8 cellular contexts compared by ENCODE assay signal in genomic region chr1:156368889-156369684, GRCh38. TPM values are rescaled to one million over a fixed set of nuclear protein-coding genes. Genes with fewer than 3 reads are reported as not detected.
A peak's percentile ranks its signal among the peaks of the same experiment; 100 is the strongest.
DNase-seq lines count a peak whose midpoint lies in the region; ATAC-seq and TF ChIP-seq lines count a peak whose summit lies in the region.

Gene RHBG, plus strand, starts transcription at chr1:156369211. Its CDS starts 39 bp downstream, at chr1:156369250.

- H3K36me3 ChIP-seq in BE2C = no peaks in the 10 kb centered on the region
- no peaks in the 10 kb centered on the region for H3K36me3 ChIP-seq in HUES6 (ENCODE audit: control insufficient read depth, insufficient read depth, low read length)

- H3K9me3 ChIP-seq in BE2C (no peaks in the 10 kb centered on the region), HUES6 (ENCODE audit: control insufficient read depth, insufficient read depth, low read depth, low read length) (no peaks in the 10 kb centered on the region)

- H3K27me3 Mint-ChIP-seq in activated T-cell treated with anti-CD3 and anti-CD28 coated beads, Interleukin-2, amount 50 U/mL, for 72 hours (ENCODE audit: low read depth) = peaks cover 52% of the 10 kb centered on the region
- H3K27me3 Mint-ChIP-seq in progenitor cell of endocrine pancreas = peaks cover 43% of the 10 kb centered on the region

- no peaks in the 10 kb centered on the region for H3K9me3 Mint-ChIP-seq in activated T-cell treated with anti-CD3 and anti-CD28 coated beads, Interleukin-2, amount 50 U/mL, for 72 hours
- H3K9me3 Mint-ChIP-seq in progenitor cell of endocrine pancreas (ENCODE audit: low read depth) = no peaks in the 10 kb centered on the region

- H3K27ac ChIP-seq in HUES6 (ENCODE audit: low read depth, low read length) = no peak within 1 kb of the TSS

- H3K4me1 ChIP-seq in BE2C (peaks cover 21% of the 10 kb centered on the region), HUES6 (ENCODE audit: control insufficient read depth, insufficient read depth, low read length) (peaks cover 23% of the 10 kb centered on the region)

- H3K27ac Mint-ChIP-seq in activated T-cell treated with anti-CD3 and anti-CD28 coated beads, Interleukin-2, amount 50 U/mL, for 72 hours = no peak within 1 kb of the TSS
- no peak within 1 kb of the TSS for H3K27ac Mint-ChIP-seq in progenitor cell of endocrine pancreas

- DNase-seq in BE2C (no peak), Right ventricle myocardium superior (peak; percentile 67), progenitor cell of endocrine pancreas (ENCODE audit: low spot score, unreplicated experiment) (peak; percentile 45)
- DNase-seq in activated T-cell treated with anti-CD3 and anti-CD28 coated beads, Interleukin-2, amount 50 U/mL, for 72 hours = peak in 1 of 2 donors; percentile 11

- H3K4me3 ChIP-seq in BE2C (ENCODE audit: low read depth, low read length) (peak within 1 kb of the TSS; percentile 11; the same call in 1 of the 2 replicates), HUES6 (ENCODE audit: low read depth, low read length) (peak within 1 kb of the TSS; percentile 71)

- ATAC-seq in activated T-cell treated with anti-CD3 and anti-CD28 coated beads, Interleukin-2, amount 50 U/mL, for 72 hours (replicated peaks in 1 of 2) = peak; percentile 13 to 25
- peak; percentile 81 for ATAC-seq in Right ventricle myocardium superior (ENCODE audit: poor library complexity)
- ATAC-seq in HG03521 (IDR thresholded peaks at IDR 0.05; ENCODE audit: unreplicated experiment) = no peak
- ATAC-seq in HG03571 (IDR thresholded peaks at IDR 0.05; ENCODE audit: unreplicated experiment) = no peak
- no peak for ATAC-seq in GM18868 (IDR thresholded peaks at IDR 0.05; ENCODE audit: unreplicated experiment)

- H3K27me3 ChIP-seq in BE2C (no peaks in the 10 kb centered on the region), HUES6 (ENCODE audit: control insufficient read depth, insufficient read depth, low read length) (peaks cover 15% of the 10 kb centered on the region)

- no peaks in the 10 kb centered on the region for H3K4me1 Mint-ChIP-seq in activated T-cell treated with anti-CD3 and anti-CD28 coated beads, Interleukin-2, amount 50 U/mL, for 72 hours (ENCODE audit: low read depth)
- peaks cover 4% of the 10 kb centered on the region for H3K4me1 Mint-ChIP-seq in progenitor cell of endocrine pancreas (ENCODE audit: low read depth)

- no peaks in the 10 kb centered on the region for H3K36me3 Mint-ChIP-seq in activated T-cell treated with anti-CD3 and anti-CD28 coated beads, Interleukin-2, amount 50 U/mL, for 72 hours (ENCODE audit: insufficient read depth in 2 of 2)
- no peaks in the 10 kb centered on the region for H3K36me3 Mint-ChIP-seq in progenitor cell of endocrine pancreas (ENCODE audit: insufficient read depth)

- intact Hi-C loops in Right ventricle myocardium superior (cut with DNase I) = no loop called here

- H3K4me3 Mint-ChIP-seq in activated T-cell treated with anti-CD3 and anti-CD28 coated beads, Interleukin-2, amount 50 U/mL, for 72 hours = peak within 1 kb of the TSS; percentile 61 to 69
- peak within 1 kb of the TSS; percentile 70 for H3K4me3 Mint-ChIP-seq in progenitor cell of endocrine pancreas (ENCODE audit: low read depth)

- TF ChIP-seq CTCF in BE2C (IDR thresholded peaks at IDR 0.05; ENCODE audit: low read depth, low read length) = no peak
- TF ChIP-seq CTCF in progenitor cell of endocrine pancreas (IDR thresholded peaks at IDR 0.05; ENCODE audit: unreplicated experiment) = no peak

- H3K9ac ChIP-seq in HUES6 (ENCODE audit: low read length) = peak within 1 kb of the TSS; percentile 48

RNA-seq across cellular contexts. Expression of gene RHBG, which starts in this region (rescaled TPM):
- not detected for polyA plus RNA-seq in BE2C (2012; ENCODE audit: insufficient read depth, insufficient read length, low read depth)
- total RNA-seq in activated T-cell treated with anti-CD3 and anti-CD28 coated beads, Interleukin-2, amount 50 U/mL, for 72 hours = not detected
- total RNA-seq in Right ventricle myocardium superior (not detected), progenitor cell of endocrine pancreas (0.36 and 0.71 TPM in 2 replicates)

Comparison
In these comparisons a context has a peak if more than half of its experiments do, and no peak if none do; other contexts are left out.
1. Peak in ATAC-seq in activated T-cell treated with anti-CD3 and anti-CD28 coated beads, Interleukin-2, amount 50 U/mL, for 72 hours; RNA of the gene not detected or under 1 TPM.
2. Peak in DNase-seq and ATAC-seq in Right ventricle myocardium superior; RNA of the gene not detected or under 1 TPM.
3. Peak in DNase-seq in progenitor cell of endocrine pancreas; RNA of the gene not detected or under 1 TPM.